Comparison of ENCODE assay signal across 22 cellular contexts in genomic region chr15:58487724-58488120, GRCh38. TPM values are rescaled to one million over a fixed set of nuclear protein-coding genes. Genes with fewer than 3 reads are reported as not detected.
"Had no signal": no experiment of that assay in that cellular context is flagged by ENCODE, and none has a peak within 500 bp of the region (broad histone marks: within the 10 kb centered on the region; RNA-seq: fewer than 3 reads in every experiment).

No MANE protein-coding gene starts in this region.

- ATAC-seq: activated CD4-positive, alpha-beta T cell treated with anti-CD3 and anti-CD28 coated beads for 36 hours; activated T-helper 17 cell treated with anti-CD3 and anti-CD28 coated beads, Interleukin-2, amount 50 U/mL, for 72 hours; T-helper 17 cell had no signal

- DNase-seq: activated CD4-positive, alpha-beta memory T cell treated with anti-CD3 and anti-CD28 coated beads, Interleukin-2, amount 10 ng/mL, durations not matched to agents 7 days and 5 days; activated CD4-positive, alpha-beta T cell treated with anti-CD3 and anti-CD28 coated beads for 36 hours; activated CD4-positive, alpha-beta T cell treated with anti-CD3 and anti-CD28 coated beads, Interleukin-2, amount 50 U/mL, for 1 hour; activated gamma-delta T cell; activated naive CD4-positive, alpha-beta T cell treated with anti-CD3 and anti-CD28 coated beads for 36 hours; activated T-cell treated with anti-CD3 and anti-CD28 coated beads for 4 hours; activated T-cell treated with anti-CD3 and anti-CD28 coated beads, Interleukin-2, amount 50 U/mL, for 48 hours; amygdala; Karpas-422; NCI-H1105 treated with DMSO at 0.1 percent for 48 hours; NCI-H1436 treated with DMSO at 0.1 percent for 48 hours; NCI-H187 treated with DMSO at 0.1 percent for 48 hours; NCI-H2081 treated with DMSO at 0.1 percent for 48 hours; NCI-H2227 treated with DMSO at 0.1 percent for 48 hours; NCI-H526 treated with DMSO at 0.1 percent for 48 hours; SHP77 treated with DMSO at 0.1 percent for 48 hours; T-helper 17 cell; T-helper 9 cell had no signal

- H3K27ac ChIP-seq: VCaP had no signal

RNA-seq across cellular contexts. Expression of gene LIPC, which starts 55.9 kb away (rescaled TPM):
- total RNA-seq: astrocyte, SK-MEL-5 had no signal
